In genomic region chr13:46134494-46134893, GRCh38 we compare ENCODE assay signal across 21 cellular contexts. TPM values are rescaled to one million over a fixed set of nuclear protein-coding genes. Genes with fewer than 3 reads are reported as not detected.
DNase-seq lines count a peak whose midpoint lies in the region; ATAC-seq, FAIRE-seq and TF ChIP-seq lines count a peak whose summit lies in the region.
"Had no signal": no experiment of that assay in that cellular context is flagged by ENCODE, and none has a peak within 500 bp of the region (broad histone marks: within the 10 kb centered on the region; RNA-seq: fewer than 3 reads in every experiment).

No MANE protein-coding gene starts in this region.

- no peaks in the 10 kb centered on the region for H4K20me1 ChIP-seq in HepG2 (ENCODE audit: insufficient read depth, low read length)

- H3K36me3 ChIP-seq in HepG2 (replicated peaks in 1 of 2; ENCODE audit: control insufficient read depth in 1 of 2, insufficient read depth in 2 of 2, low read length in 2 of 2) (no peaks in the 10 kb centered on the region), right lobe of liver (peaks cover 0 to 2% (median under 1%) of the 10 kb centered on the region in 4 donors), upper lobe of right lung (peaks cover 34% of the 10 kb centered on the region), testis (ENCODE audit: low read depth, missing control alignments) (no peaks in the 10 kb centered on the region)

- H3K36me3 Mint-ChIP-seq in naive thymus-derived CD8-positive, alpha-beta T cell: peaks cover 5 to 97% (median 23%) of the 10 kb centered on the region in 3 donors

- no peak for TF ChIP-seq RAD21 in HepG2 (CRISPR knock-in tag; IDR thresholded peaks at IDR 0.05)

- H3K9me3 Mint-ChIP-seq in naive thymus-derived CD8-positive, alpha-beta T cell: no peaks in the 10 kb centered on the region
- H3K9me3 Mint-ChIP-seq: activated B cell treated with CpG ODN at 0.5 μM for 24 hours, IgD-negative memory B cell had no signal

- H3K4me3 ChIP-seq in HepG2 (replicated peaks in 1 of 3; ENCODE audit: insufficient read depth in 1 of 3, low read depth in 2 of 3, low read length in 3 of 3) (no peak overlapping the region), right lobe of liver (no peak overlapping the region), upper lobe of right lung (no peak overlapping the region), testis (no peak overlapping the region)
- H3K4me3 ChIP-seq: heart right ventricle, lung had no signal

- in situ Hi-C loops in HepG2 (cut with HindIII; ENCODE audit: extremely low pct_ligation_motif_present, low pct_unique_long_range_greater_than_20kb): no loop called here

- TF ChIP-seq POLR2A in HepG2 (IDR thresholded peaks at IDR 0.05; ENCODE audit: insufficient read depth in 1 of 2, low read depth in 2 of 2, low read length in 2 of 2): no peak
- no peak for TF ChIP-seq POLR2A in right lobe of liver (IDR thresholded peaks at IDR 0.05)
- no peak for TF ChIP-seq POLR2A in testis (IDR thresholded peaks at IDR 0.05)

- no peak overlapping the region for H2AFZ ChIP-seq in HepG2 (ENCODE audit: low read length)

- BruUV-seq in HepG2 (replicated peaks; lab: Mats Ljungman, UMichigan): no TSS peak

- peaks cover 8 to 18% (median 12%) of the 10 kb centered on the region in 4 donors for H3K4me1 Mint-ChIP-seq in naive thymus-derived CD8-positive, alpha-beta T cell

- H3K9ac ChIP-seq in HepG2 (ENCODE audit: insufficient read depth, low read depth, low read length): no peak overlapping the region

- ATAC-seq in HepG2: no peak
- ATAC-seq in right lobe of liver: no peak
- no peak for ATAC-seq in naive thymus-derived CD8-positive, alpha-beta T cell
- ATAC-seq in upper lobe of right lung: no peak
- ATAC-seq: heart right ventricle had no signal

- no peak overlapping the region for H3K4me3 Mint-ChIP-seq in naive thymus-derived CD8-positive, alpha-beta T cell
- H3K4me3 Mint-ChIP-seq: activated B cell treated with CpG ODN at 0.5 μM for 24 hours, IgD-negative memory B cell had no signal

- H3K27me3 Mint-ChIP-seq in naive thymus-derived CD8-positive, alpha-beta T cell: no peaks in the 10 kb centered on the region
- H3K27me3 Mint-ChIP-seq: activated B cell treated with CpG ODN at 0.5 μM for 24 hours, IgD-negative memory B cell had no signal

- intact Hi-C loops in HepG2 (cut with micrococcal nuclease; ENCODE audit: unreplicated experiment): no loop called here
- intact Hi-C loops in right lobe of liver (cut with DNase I): no loop called here
- intact Hi-C loops in upper lobe of right lung (cut with DNase I): no loop called here
- intact Hi-C loops in testis (cut with DNase I; ENCODE audit: low total_unique reads): no loop called here

- no peaks in the 10 kb centered on the region for H3K79me2 ChIP-seq in HepG2 (ENCODE audit: insufficient read depth, low read length)

- CTCF ChIA-PET in HepG2 (lab: Yijun Ruan, JAX; ENCODE audit: low intra/inter-chr PET ratio, low total read pairs): no interaction called here

- POLR2A ChIA-PET in HepG2 (lab: Yijun Ruan, JAX): interaction anchor here (1.0 to 1.3 kb wide), 2 partner anchors 8 to 30 kb away, joined by 3 to 8 read pairs; partner anchors contain the start of gene CPB2
- POLR2A ChIA-PET in naive thymus-derived CD8-positive, alpha-beta T cell (lab: Charles Lee): interaction anchor here (0.7 kb wide), 1 partner anchor 12 kb away, joined by 3 read pairs; no protein-coding TSS in a partner anchor

- H3K4me2 ChIP-seq in HepG2 (ENCODE audit: low read depth, low read length): peak overlapping the region; percentile 64; the same call in 1 of the 2 replicates

- TF ChIP-seq CTCF in HepG2 (CRISPR knock-in tag; IDR thresholded peaks at IDR 0.05) (no peak), right lobe of liver (IDR thresholded peaks at IDR 0.05) (no peak), VCaP (conservative IDR thresholded peaks at IDR 0.05) (no peak), upper lobe of right lung (IDR thresholded peaks at IDR 0.05) (no peak), testis (IDR thresholded peaks at IDR 0.05) (no peak)

- peak overlapping the region; percentile 61 for H3K27ac ChIP-seq in HepG2 (ENCODE audit: extremely low read length, insufficient read depth, low read length)
- H3K27ac ChIP-seq in right lobe of liver: no peak overlapping the region
- H3K27ac ChIP-seq in VCaP: peak overlapping the region; percentile 98
- H3K27ac ChIP-seq in upper lobe of right lung: peak overlapping the region; percentile 31
- no peak overlapping the region for H3K27ac ChIP-seq in testis
- H3K27ac ChIP-seq: heart right ventricle had no signal

- WGBS in HepG2 (ENCODE audit: low lambda C conversion rate): 89% methylated on average over 2 of the region's 2 CpGs
- 76% methylated on average over 2 of the region's 2 CpGs for WGBS in right lobe of liver (ENCODE audit: insufficient coverage, low coverage, low lambda C conversion rate, missing lambda C conversion rate)
- WGBS in testis, 2 donors: 82 to 95% methylated on average over 2 of the region's 2 CpGs

- H3K27ac Mint-ChIP-seq in naive thymus-derived CD8-positive, alpha-beta T cell: peak overlapping the region; percentile 1 to 84 (median 78)

- peak; percentile 39 for FAIRE-seq in HepG2 (lab: Jason Lieb, UNC)
- FAIRE-seq: colon had no signal

- peaks cover 40% of the 10 kb centered on the region for H3K4me1 ChIP-seq in HepG2 (ENCODE audit: insufficient read depth, low read length)
- H3K4me1 ChIP-seq in right lobe of liver: peaks cover 0 to 19% (median 3%) of the 10 kb centered on the region in 4 donors
- no peaks in the 10 kb centered on the region for H3K4me1 ChIP-seq in upper lobe of right lung
- H3K4me1 ChIP-seq in testis: no peaks in the 10 kb centered on the region
- H3K4me1 ChIP-seq: heart right ventricle had no signal

- H3K9me3 ChIP-seq in HepG2 (ENCODE audit: low read length) (no peaks in the 10 kb centered on the region), right lobe of liver (no peaks in the 10 kb centered on the region), upper lobe of right lung (no peaks in the 10 kb centered on the region), testis (no peaks in the 10 kb centered on the region)
- H3K9me3 ChIP-seq: heart right ventricle had no signal

- TF ChIP-seq EP300 in HepG2 (IDR thresholded peaks at IDR 0.05; ENCODE audit: low read depth in 2 of 2, low read length in 2 of 2): no peak
- TF ChIP-seq EP300 in HepG2 (CRISPR knock-in tag; IDR thresholded peaks at IDR 0.05; ENCODE audit: borderline replicate concordance): no peak

- no peaks in the 10 kb centered on the region for H3K27me3 ChIP-seq in HepG2 (ENCODE audit: control insufficient read depth in 1 of 2, insufficient read depth in 2 of 2, low read length in 2 of 2)
- no peaks in the 10 kb centered on the region for H3K27me3 ChIP-seq in right lobe of liver
- H3K27me3 ChIP-seq in upper lobe of right lung: no peaks in the 10 kb centered on the region
- no peaks in the 10 kb centered on the region for H3K27me3 ChIP-seq in testis

- DNase-seq in HepG2 (ENCODE audit: low spot score) (no peak), right lobe of liver (no peak), upper lobe of right lung (no peak), testis (no peak), amygdala (lab: John Stamatoyannopoulos, UW) (no peak), NCI-H345 treated with DMSO at 0.1 percent for 48 hours (lab: John Stamatoyannopoulos, UW; ENCODE audit: unreplicated experiment) (no peak)
- no peak for DNase-seq in naive thymus-derived CD8-positive, alpha-beta T cell
- DNase-seq: activated B cell treated with CpG ODN at 0.5 μM for 24 hours; heart right ventricle; MV-4-11; SHP77 treated with DMSO at 0.1 percent for 48 hours; stimulated activated CD4-positive, alpha-beta T cell treated with anti-CD3 and anti-CD28 coated beads, Interleukin-12 subunit alpha, Interleukin-12 subunit beta, amount 100 ng/mL, for 4 hours had no signal

RNA-seq across cellular contexts. Expression of gene CPB2, which starts 29.7 kb away (rescaled TPM):
- total RNA-seq in HepG2 (2016; rRNA removed; fragmentation: Illumina TruSeq; extraction: Trizol) (94.9 and 140 TPM in 2 replicates), right lobe of liver (100 to 1,000 TPM; 342 to 693 (median 554) TPM), upper lobe of right lung (74.4 TPM), testis (not detected)
- 21.4 and 24.4 TPM in 2 replicates for total RNA-seq in HepG2 (2016; cell fraction: cytosol; rRNA removed; fragmentation: Illumina TruSeq; extraction: Trizol; ENCODE audit: low read depth)
- total RNA-seq in HepG2 (2016; cell fraction: insoluble cytoplasmic fraction; rRNA removed; fragmentation: Illumina TruSeq; extraction: Trizol): 83.3 and 138 TPM in 2 replicates
- 39.7 and 47.6 TPM in 2 replicates for total RNA-seq in HepG2 (2016; cell fraction: membrane; rRNA removed; fragmentation: Illumina TruSeq; extraction: Trizol)
- 117 and 140 TPM in 2 replicates for total RNA-seq in HepG2 (2016; cell fraction: nucleus; rRNA removed; fragmentation: Illumina TruSeq; extraction: Trizol)
- polyA plus RNA-seq in HepG2 (2011; rRNA removed) (81.9 and 125 TPM in 2 replicates), testis (ENCODE audit: insufficient read depth, low read depth, low replicate concordance) (not detected)
- 60.5 and 82.0 TPM in 2 replicates for polyA plus RNA-seq in HepG2 (2011; cell fraction: cytosol; rRNA removed)
- polyA plus RNA-seq in HepG2 (2011; cell fraction: nucleus; rRNA removed): 35.1 and 37.2 TPM in 2 replicates
- polyA plus RNA-seq in HepG2 (2012): 75.4 and 132 TPM in 2 replicates
- polyA plus RNA-seq in HepG2 (2016; cell fraction: cytosol; fragmentation: Illumina TruSeq; extraction: Trizol; ENCODE audit: low read depth): 17.6 and 19.3 TPM in 2 replicates
- polyA plus RNA-seq in HepG2 (2016; cell fraction: insoluble cytoplasmic fraction; fragmentation: Illumina TruSeq; extraction: Trizol; ENCODE audit: low read depth): 78.1 and 84.4 TPM in 2 replicates
- polyA plus RNA-seq in HepG2 (2016; cell fraction: membrane; fragmentation: Illumina TruSeq; extraction: Trizol; ENCODE audit: low read depth): 31.9 and 36.1 TPM in 2 replicates
- polyA plus RNA-seq in HepG2 (2016; cell fraction: nucleus; fragmentation: Illumina TruSeq; extraction: Trizol; ENCODE audit: insufficient read depth, low read depth): 154 and 161 TPM in 2 replicates
- polyA minus RNA-seq in HepG2 (2011; rRNA and poly(A)+ RNA removed; ENCODE audit: low replicate concordance): 53.0 TPM in 1 of 2 replicates, not detected in the other
- 58.8 and 59.0 TPM in 2 replicates for polyA minus RNA-seq in HepG2 (2011; cell fraction: cytosol; rRNA and poly(A)+ RNA removed)
- polyA minus RNA-seq in HepG2 (2011; cell fraction: nucleus; rRNA and poly(A)+ RNA removed): 70.9 and 76.8 TPM in 2 replicates
- total RNA-seq in naive thymus-derived CD8-positive, alpha-beta T cell: not detected
- under 1 TPM in 1 of 3 donors, not detected in 2; 0.12 TPM for polyA plus RNA-seq in naive thymus-derived CD8-positive, alpha-beta T cell
- total RNA-seq: activated B cell treated with CpG ODN at 0.5 μM for 24 hours; activated CD8-positive, alpha-beta memory T cell treated with anti-CD3 and anti-CD28 coated beads for 36 hours; H7; heart right ventricle; T-helper 1 cell treated with Interleukin-12 subunit alpha and Interleukin-12 subunit beta and Interleukin-4 antibody, amounts not matched to agents 30 ng/mL and 1 ng/mL, for 36 hours; urinary bladder had no signal
- polyA plus RNA-seq: heart right ventricle, neural cell had no signal

RNA-seq across cellular contexts. Expression of gene LCP1, which starts 47.5 kb away (rescaled TPM):
- total RNA-seq in HepG2 (2016; rRNA removed; fragmentation: Illumina TruSeq; extraction: Trizol) (1.6 and 2.1 TPM in 2 replicates), right lobe of liver (10 to 100 TPM; 19.7 to 58.1 (median 22.8) TPM), upper lobe of right lung (234 TPM), testis (10 to 100 TPM; 24.1 to 48.7 TPM)
- total RNA-seq in HepG2 (2016; cell fraction: cytosol; rRNA removed; fragmentation: Illumina TruSeq; extraction: Trizol; ENCODE audit: low read depth): 0.20 and 0.35 TPM in 2 replicates
- total RNA-seq in HepG2 (2016; cell fraction: insoluble cytoplasmic fraction; rRNA removed; fragmentation: Illumina TruSeq; extraction: Trizol): 1.4 and 2.1 TPM in 2 replicates
- 1.8 TPM in 2 replicates for total RNA-seq in HepG2 (2016; cell fraction: membrane; rRNA removed; fragmentation: Illumina TruSeq; extraction: Trizol)
- 0.44 and 0.78 TPM in 2 replicates for total RNA-seq in HepG2 (2016; cell fraction: nucleus; rRNA removed; fragmentation: Illumina TruSeq; extraction: Trizol)
- polyA plus RNA-seq in HepG2 (2011; rRNA removed) (1.6 TPM in 2 replicates), testis (ENCODE audit: insufficient read depth, low read depth, low replicate concordance) (80.5 TPM)
- polyA plus RNA-seq in HepG2 (2011; cell fraction: cytosol; rRNA removed): 1.0 and 1.7 TPM in 2 replicates
- 0.59 and 0.85 TPM in 2 replicates for polyA plus RNA-seq in HepG2 (2011; cell fraction: nucleus; rRNA removed)
- polyA plus RNA-seq in HepG2 (2012): 1.4 and 1.9 TPM in 2 replicates
- 0.58 and 0.63 TPM in 2 replicates for polyA plus RNA-seq in HepG2 (2016; cell fraction: cytosol; fragmentation: Illumina TruSeq; extraction: Trizol; ENCODE audit: low read depth)
- 2.6 and 3.2 TPM in 2 replicates for polyA plus RNA-seq in HepG2 (2016; cell fraction: insoluble cytoplasmic fraction; fragmentation: Illumina TruSeq; extraction: Trizol; ENCODE audit: low read depth)
- 2.1 TPM in 2 replicates for polyA plus RNA-seq in HepG2 (2016; cell fraction: membrane; fragmentation: Illumina TruSeq; extraction: Trizol; ENCODE audit: low read depth)
- polyA plus RNA-seq in HepG2 (2016; cell fraction: nucleus; fragmentation: Illumina TruSeq; extraction: Trizol; ENCODE audit: insufficient read depth, low read depth): 1.1 and 1.3 TPM in 2 replicates
- polyA minus RNA-seq in HepG2 (2011; rRNA and poly(A)+ RNA removed; ENCODE audit: low replicate concordance): 0.87 and 1.2 TPM in 2 replicates
- 0.44 and 1.1 TPM in 2 replicates for polyA minus RNA-seq in HepG2 (2011; cell fraction: cytosol; rRNA and poly(A)+ RNA removed)
- polyA minus RNA-seq in HepG2 (2011; cell fraction: nucleus; rRNA and poly(A)+ RNA removed): 0.87 and 0.90 TPM in 2 replicates
- 100 to 1,000 TPM; 391 to 409 TPM for total RNA-seq in naive thymus-derived CD8-positive, alpha-beta T cell
- 1,000 to 10,000 TPM in 1 of 3 donors, 100 to 1,000 TPM in 2; 834 to 1,034 (median 852) TPM for polyA plus RNA-seq in naive thymus-derived CD8-positive, alpha-beta T cell

Comparison
In these comparisons a context has a peak if more than half of its experiments do, and no peak if none do; other contexts are left out.
1. H3K27ac ChIP-seq: peak in HepG2 (single experiment), VCaP (single experiment) and upper lobe of right lung (single experiment); none in right lobe of liver (0 of 3) and testis (0 of 2).
2. RNA of gene CPB2, which starts 29.7 kb away (total RNA-seq): 342 to 693 TPM in right lobe of liver, 21.4 to 140 TPM in HepG2 and 74.4 TPM in upper lobe of right lung (single experiment); not detected in testis and not detected in naive thymus-derived CD8-positive, alpha-beta T cell; every median in the first group is over 10 times any median in the second.